In genomic region chr10:24650669-24651391, GRCh38 we compare ENCODE assay signal across 1 cellular context.
TF ChIP-seq lines count a peak whose summit lies in the region.

No MANE protein-coding gene starts in this region.

TF ChIP-seq in GM12878, 131 proteins besides CTCF, POLR2A, EP300 and RAD21 (continued from another document):
- no peak for TF ChIP-seq IRF5 (IDR thresholded peaks at IDR 0.05; ENCODE audit: borderline replicate concordance)
- TF ChIP-seq POLR2AphosphoS2 (IDR thresholded peaks at IDR 0.05; ENCODE audit: low read depth, low read length): no peak
- no peak for TF ChIP-seq REST (IDR thresholded peaks at IDR 0.05; ENCODE audit: low read depth, low read length)
